ENCODE assay signal across 23 cellular contexts in the genomic region with DNA sequence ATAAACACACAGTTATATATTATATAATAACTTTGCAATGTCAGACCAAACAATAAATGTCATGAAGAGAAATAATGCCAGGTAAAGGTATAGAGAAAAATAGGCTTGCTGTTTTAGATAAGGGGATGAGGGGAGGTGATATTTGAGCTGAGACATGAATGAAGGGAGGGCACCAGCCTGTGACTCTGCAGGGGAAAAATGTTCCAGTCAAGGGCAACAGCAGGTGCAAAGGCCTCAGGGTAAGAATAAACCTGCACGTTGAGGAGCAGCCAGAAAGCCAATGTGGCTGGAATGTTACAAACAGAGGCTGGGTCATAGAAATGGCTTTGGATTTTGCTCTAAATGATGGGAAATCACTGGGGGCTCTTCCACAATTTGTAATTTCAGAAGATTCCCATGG.
A peak's percentile ranks its signal among the peaks of the same experiment; 100 is the strongest.
DNase-seq lines count a peak whose midpoint lies in the region; ATAC-seq and TF ChIP-seq lines count a peak whose summit lies in the region.
"Had no signal": no experiment of that assay in that cellular context is flagged by ENCODE, and none has a peak within 500 bp of the region (broad histone marks: within the 10 kb centered on the region; RNA-seq: fewer than 3 reads in every experiment).

No MANE protein-coding gene starts in this region.

- no CpG with 5 or more reads among the region's 1 CpG for WGBS in H9 (ENCODE audit: extremely low coverage, insufficient read length, low lambda C conversion rate)

- no peaks in the 10 kb centered on the region for H3K9me3 Mint-ChIP-seq in H9

- no peak overlapping the region for H3K9ac ChIP-seq in H9 (ENCODE audit: extremely low read depth, insufficient read length, low read length)

- H3K4me1 ChIP-seq in foreskin keratinocyte (no peaks in the 10 kb centered on the region), gastrocnemius medialis (peaks cover 0 to 8% of the 10 kb centered on the region in 2 donors), H9 (ENCODE audit: insufficient read depth, low read length) (no peaks in the 10 kb centered on the region; the same call in 1 of the 2 replicates)
- H3K4me1 ChIP-seq: SJSA1 had no signal

- no peak overlapping the region for H3K56ac ChIP-seq in H9 (ENCODE audit: insufficient read length, low read depth, low read length)

- TF ChIP-seq CTCF in foreskin keratinocyte (conservative IDR thresholded peaks at IDR 0.05): no peak
- no peak for TF ChIP-seq CTCF in gastrocnemius medialis (IDR thresholded peaks at IDR 0.05 in 4 of 5, conservative IDR thresholded peaks at IDR 0.05 in 1 of 5)
- no peak for TF ChIP-seq CTCF in H9 (conservative IDR thresholded peaks at IDR 0.05)

- no peaks in the 10 kb centered on the region for H3K36me3 Mint-ChIP-seq in H9 (ENCODE audit: insufficient read depth in 1 of 3, low read depth in 3 of 3)

- no peak overlapping the region for H2BK5ac ChIP-seq in H9 (ENCODE audit: insufficient read length, low read length)

- no peak overlapping the region for H2AFZ ChIP-seq in H9 (ENCODE audit: low read length)

- in situ Hi-C loops in G401 (cut with HindIII; ENCODE audit: low sequenced_read_pairs): no loop called here
- in situ Hi-C loops in gastrocnemius medialis (cut with MboI; ENCODE audit: low sequenced_read_pairs in 4 of 4): no loop called here

- H3T11ph ChIP-seq in H9 (ENCODE audit: low read length): no peak overlapping the region

- H3K36me3 ChIP-seq in gastrocnemius medialis: no peaks in the 10 kb centered on the region
- H3K36me3 ChIP-seq: SJSA1 had no signal

- H3K79me2 ChIP-seq in H9 (ENCODE audit: insufficient read depth, low read length): peaks cover 3% of the 10 kb centered on the region; the same call in 1 of the 2 replicates

- H3K9me3 ChIP-seq in gastrocnemius medialis (no peaks in the 10 kb centered on the region), H9 (ENCODE audit: control insufficient read depth, low read depth, low read length) (no peaks in the 10 kb centered on the region)
- H3K9me3 ChIP-seq: SJSA1 had no signal

- no peak overlapping the region for H3K23ac ChIP-seq in H9 (ENCODE audit: insufficient read length, low read depth, low read length)

- H3K4me3 Mint-ChIP-seq in H9: no peak overlapping the region

- peak; percentile 72 for DNase-seq in NCI-H2107 treated with DMSO at 0.1 percent for 48 hours (lab: John Stamatoyannopoulos, UW; ENCODE audit: unreplicated experiment)
- DNase-seq in NCI-H2107 (lab: John Stamatoyannopoulos, UW): no peak
- DNase-seq in G401 (ENCODE audit: low spot score): peak; percentile 20
- DNase-seq in foreskin keratinocyte: peak in 1 of 2 donors; percentile 40
- DNase-seq in gastrocnemius medialis: no peak
- no peak for DNase-seq in H9
- DNase-seq in putamen (ENCODE audit: low spot score): no peak
- DNase-seq: 8988T, DMS153, GOT3, HCEC 1CT, Kasumi-1, NCI-H1092 treated with DMSO at 0.1 percent for 48 hours, NCI-H1436, NCI-H187, NCI-H2081 treated with DMSO at 0.1 percent for 48 hours, NCI-H345, NCI-H524 treated with DMSO at 0.1 percent for 48 hours, Right ventricle myocardium superior, RPMI8226 had no signal

- no peaks in the 10 kb centered on the region for H3K27me3 ChIP-seq in foreskin keratinocyte
- no peaks in the 10 kb centered on the region for H3K27me3 ChIP-seq in gastrocnemius medialis
- no peaks in the 10 kb centered on the region for H3K27me3 ChIP-seq in H9 (ENCODE audit: insufficient read depth, low read length)
- H3K27me3 ChIP-seq: SJSA1 had no signal

- H3K18ac ChIP-seq in H9 (ENCODE audit: insufficient read length, low read depth, low read length): no peak overlapping the region

- H2BK120ac ChIP-seq in H9 (ENCODE audit: low read depth, low read length, poor library complexity, severe bottlenecking): no peak overlapping the region

- H2BK15ac ChIP-seq in H9 (ENCODE audit: low read depth, low read length): no peak overlapping the region

- H4K8ac ChIP-seq in H9 (replicated peaks; ENCODE audit: insufficient read length, low read depth, low read length): no peak overlapping the region

- no peak overlapping the region for H4K5ac ChIP-seq in H9 (ENCODE audit: insufficient read length, low read depth, low read length)

- H2AK5ac ChIP-seq in H9 (ENCODE audit: insufficient read length, low read length): no peak overlapping the region

- H3K27me3 Mint-ChIP-seq in H9 (ENCODE audit: low read depth): peaks cover 11% of the 10 kb centered on the region

- no peak overlapping the region for H3K27ac Mint-ChIP-seq in H9

- H2BK20ac ChIP-seq in H9 (ENCODE audit: low read depth, low read length, poor library complexity, severe bottlenecking): no peak overlapping the region

- no peak overlapping the region for H2BK12ac ChIP-seq in H9 (ENCODE audit: insufficient read length, low read depth, low read length)

- no peak overlapping the region for H3K4ac ChIP-seq in H9 (ENCODE audit: low read depth, low read length)

- no peak overlapping the region for H3K4me2 ChIP-seq in H9 (ENCODE audit: insufficient read depth, insufficient read length, low read length)

- no peak overlapping the region for H3K27ac ChIP-seq in foreskin keratinocyte
- peak overlapping the region in 1 of 4 donors; percentile 28 for H3K27ac ChIP-seq in gastrocnemius medialis
- no peak overlapping the region for H3K27ac ChIP-seq in H9 (ENCODE audit: insufficient read length, low read depth, low read length)
- H3K27ac ChIP-seq: SJSA1 had no signal

- no peak overlapping the region for H3K14ac ChIP-seq in H9 (ENCODE audit: insufficient read depth, low read length)

- H3K4me3 ChIP-seq in gastrocnemius medialis: no peak overlapping the region
- H3K4me3 ChIP-seq: K562, SJSA1 had no signal

- peak; percentile 49 for ATAC-seq in foreskin keratinocyte
- peak; percentile 45 to 51 for ATAC-seq in gastrocnemius medialis
- ATAC-seq in GM19395 (IDR thresholded peaks at IDR 0.05; ENCODE audit: unreplicated experiment): no peak
- ATAC-seq: K562 had no signal

- H4K20me1 ChIP-seq in H9 (ENCODE audit: control insufficient read depth, insufficient read depth, insufficient read length): no peaks in the 10 kb centered on the region

- H3K4me1 Mint-ChIP-seq in H9: peaks cover 0 to 2% of the 10 kb centered on the region in 2 experiments; a peak in 1 of 4 replicates

- TF ChIP-seq POLR2A in gastrocnemius medialis (IDR thresholded peaks at IDR 0.05): no peak

- H3K23me2 ChIP-seq in H9 (ENCODE audit: insufficient read length, low read depth, low read length, poor library complexity, severe bottlenecking): no peaks in the 10 kb centered on the region

- H3K79me1 ChIP-seq in H9 (ENCODE audit: insufficient read depth, low read depth, low read length, poor library complexity, severe bottlenecking): no peaks in the 10 kb centered on the region

- intact Hi-C loops in gastrocnemius medialis (cut with DNase I; ENCODE audit: low total_unique reads): no loop called here

- H4K91ac ChIP-seq in H9 (ENCODE audit: insufficient read length, low read depth, low read length): no peak overlapping the region

Comparison
In these comparisons a context has a peak if more than half of its experiments do, and no peak if none do; other contexts are left out.
1. DNase-seq: peak in NCI-H2107 treated with DMSO at 0.1 percent for 48 hours (single experiment) and G401 (single experiment); none in NCI-H2107 (single experiment), gastrocnemius medialis (0 of 2), H9 (single experiment) and putamen (single experiment).